1 cellular context compared by ENCODE assay signal in the genomic region with DNA sequence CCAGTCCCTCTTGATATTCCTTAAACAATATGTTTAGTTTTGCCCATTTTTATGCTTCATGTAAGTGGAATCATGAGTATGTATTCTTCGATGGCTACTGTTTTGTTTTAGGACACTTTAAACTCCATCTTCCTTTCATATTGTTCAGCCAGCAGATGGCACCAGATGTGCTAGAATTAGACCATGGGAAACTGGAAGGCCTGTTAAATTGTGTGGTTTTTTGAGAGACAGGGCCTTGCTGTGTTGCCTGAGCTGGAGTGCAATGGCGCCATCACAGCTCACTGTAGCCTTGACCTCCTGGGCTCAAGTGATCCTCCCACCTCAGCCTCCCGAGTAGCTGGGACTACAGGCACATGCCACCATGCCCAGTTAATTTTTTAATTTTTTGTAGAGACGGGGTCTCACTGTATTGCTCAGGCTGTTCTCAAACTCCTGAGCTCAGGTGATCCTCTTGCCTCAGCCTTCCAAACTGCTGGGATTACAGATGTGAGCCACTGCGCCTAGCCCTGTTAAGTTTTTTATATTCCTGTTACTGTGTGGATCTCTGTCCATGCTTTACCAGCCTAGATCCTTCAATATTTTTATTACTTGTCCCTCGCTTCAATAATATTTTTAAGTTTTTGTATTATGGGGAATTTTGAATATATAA.
TF ChIP-seq lines count a peak whose summit lies in the region.
"Not testable (repeated sequence)": the region's sequence is repeated elsewhere in the genome, so short reads cannot be mapped to it uniquely, and the experiment has no call there.

No MANE protein-coding gene starts in this region.

TF ChIP-seq in HepG2, 621 proteins besides CTCF, POLR2A, EP300 and RAD21:
- TF ChIP-seq, protein P1, sequence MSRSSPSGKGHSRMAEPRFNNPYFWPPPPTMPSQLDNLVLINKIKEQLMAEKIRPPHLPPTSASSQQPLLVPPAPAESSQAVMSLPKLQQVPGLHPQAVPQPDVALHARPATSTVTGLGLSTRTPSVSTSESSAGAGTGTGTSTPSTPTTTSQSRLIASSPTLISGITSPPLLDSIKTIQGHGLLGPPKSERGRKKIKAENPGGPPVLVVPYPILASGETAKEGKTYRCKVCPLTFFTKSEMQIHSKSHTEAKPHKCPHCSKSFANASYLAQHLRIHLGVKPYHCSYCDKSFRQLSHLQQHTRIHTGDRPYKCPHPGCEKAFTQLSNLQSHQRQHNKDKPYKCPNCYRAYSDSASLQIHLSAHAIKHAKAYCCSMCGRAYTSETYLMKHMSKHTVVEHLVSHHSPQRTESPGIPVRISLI (CRISPR knock-in tag; IDR thresholded peaks at IDR 0.05; ENCODE audit: borderline replicate concordance), result peak; percentile 19; the same call in 1 of the 2 replicates
- 0 out of 2 replicates have a peak, but pooled peaks have one; percentile 14 for TF ChIP-seq PAXIP1 (CRISPR knock-in tag; conservative IDR thresholded peaks at IDR 0.05)
- TF ChIP-seq ZNF644 (CRISPR knock-in tag; IDR thresholded peaks at IDR 0.05; ENCODE audit: low read depth), result peak; percentile 44; the same call in 1 of the 2 replicates
- TF ChIP-seq GATAD2A (CRISPR knock-in tag; IDR thresholded peaks at IDR 0.05), result 0 out of 2 replicates have a peak, but pooled peaks have one; percentile 29
- TF ChIP-seq ZMYM4 (CRISPR knock-in tag; IDR thresholded peaks at IDR 0.05), result peak; percentile 64; the same call in 1 of the 2 replicates
- TF ChIP-seq, protein P2, sequence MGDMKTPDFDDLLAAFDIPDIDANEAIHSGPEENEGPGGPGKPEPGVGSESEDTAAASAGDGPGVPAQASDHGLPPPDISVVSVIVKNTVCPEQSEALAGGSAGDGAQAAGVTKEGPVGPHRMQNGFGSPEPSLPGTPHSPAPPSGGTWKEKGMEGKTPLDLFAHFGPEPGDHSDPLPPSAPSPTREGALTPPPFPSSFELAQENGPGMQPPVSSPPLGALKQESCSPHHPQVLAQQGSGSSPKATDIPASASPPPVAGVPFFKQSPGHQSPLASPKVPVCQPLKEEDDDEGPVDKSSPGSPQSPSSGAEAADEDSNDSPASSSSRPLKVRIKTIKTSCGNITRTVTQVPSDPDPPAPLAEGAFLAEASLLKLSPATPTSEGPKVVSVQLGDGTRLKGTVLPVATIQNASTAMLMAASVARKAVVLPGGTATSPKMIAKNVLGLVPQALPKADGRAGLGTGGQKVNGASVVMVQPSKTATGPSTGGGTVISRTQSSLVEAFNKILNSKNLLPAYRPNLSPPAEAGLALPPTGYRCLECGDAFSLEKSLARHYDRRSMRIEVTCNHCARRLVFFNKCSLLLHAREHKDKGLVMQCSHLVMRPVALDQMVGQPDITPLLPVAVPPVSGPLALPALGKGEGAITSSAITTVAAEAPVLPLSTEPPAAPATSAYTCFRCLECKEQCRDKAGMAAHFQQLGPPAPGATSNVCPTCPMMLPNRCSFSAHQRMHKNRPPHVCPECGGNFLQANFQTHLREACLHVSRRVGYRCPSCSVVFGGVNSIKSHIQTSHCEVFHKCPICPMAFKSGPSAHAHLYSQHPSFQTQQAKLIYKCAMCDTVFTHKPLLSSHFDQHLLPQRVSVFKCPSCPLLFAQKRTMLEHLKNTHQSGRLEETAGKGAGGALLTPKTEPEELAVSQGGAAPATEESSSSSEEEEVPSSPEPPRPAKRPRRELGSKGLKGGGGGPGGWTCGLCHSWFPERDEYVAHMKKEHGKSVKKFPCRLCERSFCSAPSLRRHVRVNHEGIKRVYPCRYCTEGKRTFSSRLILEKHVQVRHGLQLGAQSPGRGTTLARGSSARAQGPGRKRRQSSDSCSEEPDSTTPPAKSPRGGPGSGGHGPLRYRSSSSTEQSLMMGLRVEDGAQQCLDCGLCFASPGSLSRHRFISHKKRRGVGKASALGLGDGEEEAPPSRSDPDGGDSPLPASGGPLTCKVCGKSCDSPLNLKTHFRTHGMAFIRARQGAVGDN (CRISPR knock-in tag; IDR thresholded peaks at IDR 0.05), result peak; percentile 51
- TF ChIP-seq ZFY (CRISPR knock-in tag; IDR thresholded peaks at IDR 0.05), result peak; percentile 48; the same call in 1 of the 2 replicates
- TF ChIP-seq ZNF331 (CRISPR knock-in tag; IDR thresholded peaks at IDR 0.05), result 0 out of 2 replicates have a peak, but pooled peaks have one; percentile 20
- peak; percentile 50; the same call in 1 of the 2 replicates for TF ChIP-seq SPEN (CRISPR knock-in tag; IDR thresholded peaks at IDR 0.05; ENCODE audit: low read depth)
- TF ChIP-seq, protein P3, sequence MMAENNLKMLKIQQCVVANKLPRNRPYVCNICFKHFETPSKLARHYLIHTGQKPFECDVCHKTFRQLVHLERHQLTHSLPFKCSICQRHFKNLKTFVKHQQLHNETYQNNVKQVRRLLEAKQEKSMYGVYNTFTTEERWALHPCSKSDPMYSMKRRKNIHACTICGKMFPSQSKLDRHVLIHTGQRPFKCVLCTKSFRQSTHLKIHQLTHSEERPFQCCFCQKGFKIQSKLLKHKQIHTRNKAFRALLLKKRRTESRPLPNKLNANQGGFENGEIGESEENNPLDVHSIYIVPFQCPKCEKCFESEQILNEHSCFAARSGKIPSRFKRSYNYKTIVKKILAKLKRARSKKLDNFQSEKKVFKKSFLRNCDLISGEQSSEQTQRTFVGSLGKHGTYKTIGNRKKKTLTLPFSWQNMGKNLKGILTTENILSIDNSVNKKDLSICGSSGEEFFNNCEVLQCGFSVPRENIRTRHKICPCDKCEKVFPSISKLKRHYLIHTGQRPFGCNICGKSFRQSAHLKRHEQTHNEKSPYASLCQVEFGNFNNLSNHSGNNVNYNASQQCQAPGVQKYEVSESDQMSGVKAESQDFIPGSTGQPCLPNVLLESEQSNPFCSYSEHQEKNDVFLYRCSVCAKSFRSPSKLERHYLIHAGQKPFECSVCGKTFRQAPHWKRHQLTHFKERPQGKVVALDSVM (CRISPR knock-in tag; IDR thresholded peaks at IDR 0.05), result peak; percentile 98
- TF ChIP-seq MED1 (CRISPR knock-in tag; IDR thresholded peaks at IDR 0.05), result peak; percentile 56; the same call in 1 of the 2 replicates
- TF ChIP-seq ZBTB33 (CRISPR knock-in tag; IDR thresholded peaks at IDR 0.05), result peak; percentile 44; the same call in 1 of the 2 replicates
- TF ChIP-seq HOMEZ (CRISPR knock-in tag; IDR thresholded peaks at IDR 0.05; ENCODE audit: low read depth), result 0 out of 2 replicates have a peak, but pooled peaks have one; percentile 11
- TF ChIP-seq SOX6, NR2F6 (IDR thresholded peaks at IDR 0.05): not testable (repeated sequence)
- 0 out of 2 replicates have a peak, but pooled peaks have one; percentile 17 for TF ChIP-seq SOX6 (CRISPR knock-in tag; IDR thresholded peaks at IDR 0.05)
- peak; percentile 62; the same call in 1 of the 2 replicates for TF ChIP-seq RCOR2 (CRISPR knock-in tag; IDR thresholded peaks at IDR 0.05)
- peak; percentile 71 for TF ChIP-seq SMC3 (IDR thresholded peaks at IDR 0.05; ENCODE audit: low read length)
- peak; percentile 59; the same call in 1 of the 2 replicates for TF ChIP-seq NR2F6 (CRISPR knock-in tag; IDR thresholded peaks at IDR 0.05)
- TF ChIP-seq, protein P4, sequence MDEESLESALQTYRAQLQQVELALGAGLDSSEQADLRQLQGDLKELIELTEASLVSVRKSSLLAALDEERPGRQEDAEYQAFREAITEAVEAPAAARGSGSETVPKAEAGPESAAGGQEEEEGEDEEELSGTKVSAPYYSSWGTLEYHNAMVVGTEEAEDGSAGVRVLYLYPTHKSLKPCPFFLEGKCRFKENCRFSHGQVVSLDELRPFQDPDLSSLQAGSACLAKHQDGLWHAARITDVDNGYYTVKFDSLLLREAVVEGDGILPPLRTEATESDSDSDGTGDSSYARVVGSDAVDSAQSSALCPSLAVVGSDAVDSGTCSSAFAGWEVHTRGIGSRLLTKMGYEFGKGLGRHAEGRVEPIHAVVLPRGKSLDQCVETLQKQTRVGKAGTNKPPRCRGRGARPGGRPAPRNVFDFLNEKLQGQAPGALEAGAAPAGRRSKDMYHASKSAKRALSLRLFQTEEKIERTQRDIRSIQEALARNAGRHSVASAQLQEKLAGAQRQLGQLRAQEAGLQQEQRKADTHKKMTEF (CRISPR knock-in tag; IDR thresholded peaks at IDR 0.05), result 0 out of 2 replicates have a peak, but pooled peaks have one; percentile 15
- 0 out of 2 replicates have a peak, but pooled peaks have one; percentile 50 for TF ChIP-seq POGZ (CRISPR knock-in tag; IDR thresholded peaks at IDR 0.05)
- peak; percentile 80; the same call in 1 of the 2 replicates for TF ChIP-seq ZMYM3 (CRISPR knock-in tag; IDR thresholded peaks at IDR 0.05)
- peak; percentile 47; the same call in 1 of the 2 replicates for TF ChIP-seq ZNF280D (CRISPR knock-in tag; IDR thresholded peaks at IDR 0.05)
- peak; percentile 59; the same call in 1 of the 2 replicates for TF ChIP-seq SALL1 (CRISPR knock-in tag; IDR thresholded peaks at IDR 0.05)
- peak; percentile 82 for TF ChIP-seq STAG1 (CRISPR knock-in tag; IDR thresholded peaks at IDR 0.05)
- TF ChIP-seq SAP130 (CRISPR knock-in tag; IDR thresholded peaks at IDR 0.05; ENCODE audit: low read depth), result 0 out of 2 replicates have a peak, but pooled peaks have one; percentile 33
- 0 out of 2 replicates have a peak, but pooled peaks have one; percentile 19 for TF ChIP-seq HNF4A (CRISPR knock-in tag; IDR thresholded peaks at IDR 0.05)
- TF ChIP-seq ZFX (CRISPR knock-in tag; IDR thresholded peaks at IDR 0.05; ENCODE audit: low read depth), result peak; percentile 65
TF ChIP-seq in HepG2: peak in this region for 26; not testable (repeated sequence) for 595.
